ENCODE assay signal across 14 cellular contexts in genomic region chr1:232143315-232143886, GRCh38.
DNase-seq lines count a peak whose midpoint lies in the region; ATAC-seq and TF ChIP-seq lines count a peak whose summit lies in the region.
"Had no signal": no experiment of that assay in that cellular context is flagged by ENCODE, and none has a peak within 500 bp of the region (broad histone marks: within the 10 kb centered on the region; RNA-seq: fewer than 3 reads in every experiment).

No MANE protein-coding gene starts in this region.

- peak overlapping the region; percentile 23 for H3K27ac ChIP-seq in left ventricle myocardium inferior (replicated peaks)
- H3K27ac ChIP-seq in right atrium auricular region: peak overlapping the region in 1 of 2 donors; percentile 57
- H3K27ac ChIP-seq: psoas muscle had no signal

- H3K4me1 Mint-ChIP-seq in chondrocyte (ENCODE audit: low read depth) (peaks cover 25% of the 10 kb centered on the region), nephron progenitor cell (peaks cover 16% of the 10 kb centered on the region)

- DNase-seq in left ventricle myocardium inferior (no peak), right atrium auricular region (ENCODE audit: low spot score) (no peak), chondrocyte (ENCODE audit: low spot score) (no peak), nephron progenitor cell (no peak), cerebellar nuclear complex (lab: John Stamatoyannopoulos, UW) (no peak)
- DNase-seq: DND-41; effector CD4-positive, alpha-beta T cell; MV-4-11; NCI-H510A treated with DMSO at 0.1 percent for 48 hours; SHP77 had no signal

- H3K9me3 ChIP-seq in left ventricle myocardium inferior (replicated peaks): peaks cover 12% of the 10 kb centered on the region
- H3K9me3 ChIP-seq in right atrium auricular region: peaks cover 0 to 12% of the 10 kb centered on the region in 2 donors
- H3K9me3 ChIP-seq: psoas muscle had no signal

- H3K36me3 ChIP-seq in left ventricle myocardium inferior (no peaks in the 10 kb centered on the region), right atrium auricular region (no peaks in the 10 kb centered on the region)

- peaks cover 12% of the 10 kb centered on the region for H3K4me1 ChIP-seq in left ventricle myocardium inferior
- peaks cover 0 to 12% of the 10 kb centered on the region in 2 donors for H3K4me1 ChIP-seq in right atrium auricular region

- H3K4me3 ChIP-seq in left ventricle myocardium inferior (no peak overlapping the region), right atrium auricular region (no peak overlapping the region)
- H3K4me3 ChIP-seq: psoas muscle had no signal

- H3K4me3 Mint-ChIP-seq in chondrocyte (ENCODE audit: unreplicated experiment): no peak overlapping the region
- H3K4me3 Mint-ChIP-seq in nephron progenitor cell: no peak overlapping the region

- intact Hi-C loops in left ventricle myocardium inferior (cut with micrococcal nuclease): no loop called here

- H3K9me3 Mint-ChIP-seq in chondrocyte (ENCODE audit: low read depth): no peaks in the 10 kb centered on the region
- peaks cover 26% of the 10 kb centered on the region for H3K9me3 Mint-ChIP-seq in nephron progenitor cell

- TF ChIP-seq CTCF in left ventricle myocardium inferior (IDR thresholded peaks at IDR 0.05; ENCODE audit: borderline replicate concordance) (no peak), right atrium auricular region (IDR thresholded peaks at IDR 0.05) (no peak), chondrocyte (IDR thresholded peaks at IDR 0.05) (no peak), nephron progenitor cell (IDR thresholded peaks at IDR 0.05) (no peak)

- ATAC-seq in GM18867 (IDR thresholded peaks at IDR 0.05; ENCODE audit: unreplicated experiment) (no peak), HG03342 (IDR thresholded peaks at IDR 0.05; ENCODE audit: unreplicated experiment) (no peak), GM21515 (IDR thresholded peaks at IDR 0.05; ENCODE audit: unreplicated experiment) (no peak)

- H3K27ac Mint-ChIP-seq in chondrocyte (ENCODE audit: unreplicated experiment) (peak overlapping the region; percentile 80), nephron progenitor cell (peak overlapping the region; percentile 8)

- H3K27me3 Mint-ChIP-seq in chondrocyte (ENCODE audit: low read depth) (no peaks in the 10 kb centered on the region), nephron progenitor cell (ENCODE audit: low read depth, poor library complexity) (no peaks in the 10 kb centered on the region)

- H3K36me3 Mint-ChIP-seq in chondrocyte (ENCODE audit: low read depth) (peaks cover 3% of the 10 kb centered on the region), nephron progenitor cell (ENCODE audit: low read depth) (no peaks in the 10 kb centered on the region)

- H3K27me3 ChIP-seq in left ventricle myocardium inferior (ENCODE audit: low read depth) (no peaks in the 10 kb centered on the region), right atrium auricular region (no peaks in the 10 kb centered on the region)
